Comparison of ENCODE assay signal across 1 cellular context in the genomic region with DNA sequence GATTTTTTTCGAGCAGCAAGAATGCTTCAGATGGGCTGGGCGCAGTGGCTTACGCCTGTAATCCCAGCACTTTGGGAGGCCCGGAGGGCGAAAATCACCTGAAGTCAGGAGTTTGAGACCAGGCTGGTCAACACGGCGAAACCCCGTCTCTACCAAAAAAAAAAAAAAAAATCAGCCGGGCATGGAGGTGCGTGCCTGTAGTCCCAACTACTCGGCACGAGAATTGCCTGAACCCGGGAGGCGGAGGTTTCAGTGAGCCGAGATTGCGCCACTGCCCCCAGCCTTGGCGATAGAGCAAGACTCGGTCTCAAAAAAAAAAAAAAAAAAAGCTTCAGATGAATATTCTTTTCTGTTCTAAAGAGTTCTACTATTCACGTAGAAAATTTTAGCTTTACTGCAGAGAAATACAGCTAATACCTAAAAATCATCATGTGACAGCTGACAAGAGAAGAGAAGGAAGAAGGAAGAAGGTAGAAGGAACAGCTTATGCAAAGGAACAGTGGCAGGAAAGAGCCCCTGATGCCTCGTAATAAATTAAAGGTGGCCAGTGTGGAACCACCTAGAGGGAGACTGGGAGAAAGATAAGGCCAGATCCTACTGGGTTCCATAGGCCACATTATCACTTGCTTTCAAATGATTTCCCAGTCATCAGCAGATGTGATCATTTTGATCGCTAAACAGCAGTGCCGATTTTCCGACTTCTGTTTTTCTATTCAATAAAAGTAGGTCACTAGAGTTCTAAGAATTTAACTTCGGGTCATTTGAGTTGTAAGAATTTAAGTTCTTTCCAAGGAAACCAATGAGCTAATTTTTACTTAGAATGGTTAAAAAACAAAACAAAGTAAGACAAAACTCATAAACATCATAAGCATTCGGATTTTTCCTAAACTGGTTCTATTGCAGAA.
A peak's percentile ranks its signal among the peaks of the same experiment; 100 is the strongest.
TF ChIP-seq lines count a peak whose summit lies in the region.

No MANE protein-coding gene starts in this region.

TF ChIP-seq in H1, 55 proteins besides CTCF, POLR2A, EP300 and RAD21:
- peak; percentile 76; the same call in 1 of the 2 replicates for TF ChIP-seq CEBPB (IDR thresholded peaks at IDR 0.05; ENCODE audit: low read depth, low read length)
- no peak for TF ChIP-seq SIN3A (conservative IDR thresholded peaks at IDR 0.05 in 1 of 2, IDR thresholded peaks at IDR 0.05 in 1 of 2; ENCODE audit: low read depth in 1 of 2, low read length in 2 of 2)
